ENCODE assay signal across 16 cellular contexts in genomic region chr20:62734336-62734735, GRCh38. TPM values are rescaled to one million over a fixed set of nuclear protein-coding genes. Genes with fewer than 3 reads are reported as not detected.
"Had no signal": no experiment of that assay in that cellular context is flagged by ENCODE, and none has a peak within 500 bp of the region (broad histone marks: within the 10 kb centered on the region; RNA-seq: fewer than 3 reads in every experiment).

No MANE protein-coding gene starts in this region.

- H3K27me3 ChIP-seq: body of pancreas had no signal

- H3K4me1 ChIP-seq: body of pancreas had no signal

- H3K9me3 Mint-ChIP-seq: activated naive CD4-positive, alpha-beta T cell treated with anti-CD3 and anti-CD28 coated beads, Interleukin-2, amount 50 U/mL, for 72 hours; central memory CD8-positive, alpha-beta T cell; naive thymus-derived CD4-positive, alpha-beta T cell; type B pancreatic cell; WTC11 had no signal

- H3K4me1 Mint-ChIP-seq: WTC11 had no signal

- H3K36me3 ChIP-seq: esophagus muscularis mucosa, suprapubic skin had no signal

- H3K4me3 Mint-ChIP-seq: central memory CD8-positive, alpha-beta T cell; naive thymus-derived CD4-positive, alpha-beta T cell; T-helper 17 cell; type B pancreatic cell; WTC11 had no signal

- H3K9me3 ChIP-seq: body of pancreas, esophagus muscularis mucosa, suprapubic skin had no signal

- H3K4me3 ChIP-seq: body of pancreas, coronary artery, esophagus muscularis mucosa, suprapubic skin had no signal

- H3K27ac Mint-ChIP-seq: activated naive CD4-positive, alpha-beta T cell treated with anti-CD3 and anti-CD28 coated beads, Interleukin-2, amount 50 U/mL, for 72 hours; naive thymus-derived CD4-positive, alpha-beta T cell; type B pancreatic cell; WTC11 had no signal

- ATAC-seq: activated naive CD4-positive, alpha-beta T cell treated with anti-CD3 and anti-CD28 coated beads, Interleukin-2, amount 50 U/mL, for 72 hours; body of pancreas; stimulated activated naive CD8-positive, alpha-beta T cell treated with anti-CD3 and anti-CD28 coated beads, Interleukin-15, Interleukin-2, amounts not matched to agents 100 U/mL and 50 U/mL, for 24 hours; T-helper 17 cell; WTC11 had no signal

- H3K27me3 Mint-ChIP-seq: central memory CD8-positive, alpha-beta T cell; T-helper 17 cell had no signal

- H3K27ac ChIP-seq: body of pancreas, coronary artery, esophagus muscularis mucosa, suprapubic skin had no signal

- DNase-seq: activated CD4-positive, alpha-beta T cell treated with anti-CD3 and anti-CD28 coated beads for 4 hours; mammary epithelial cell; naive thymus-derived CD4-positive, alpha-beta T cell; small intestine; stimulated activated CD4-positive, alpha-beta T cell treated with anti-CD3 and anti-CD28 coated beads, Interleukin-4, amount 100 ng/mL, for 4 hours; stimulated activated CD8-positive, alpha-beta memory T cell treated with anti-CD3 and anti-CD28 coated beads, Interleukin-4, amount 100 ng/mL, for 48 hours; stimulated activated naive CD8-positive, alpha-beta T cell treated with anti-CD3 and anti-CD28 coated beads, Interleukin-15, Interleukin-2, amounts not matched to agents 100 U/mL and 50 U/mL, for 24 hours had no signal

- H3K36me3 Mint-ChIP-seq: activated naive CD4-positive, alpha-beta T cell treated with anti-CD3 and anti-CD28 coated beads, Interleukin-2, amount 50 U/mL, for 72 hours; naive thymus-derived CD4-positive, alpha-beta T cell; type B pancreatic cell; WTC11 had no signal

RNA-seq across cellular contexts. Expression of gene NTSR1, which starts 25.7 kb away (rescaled TPM):
- total RNA-seq: activated naive CD4-positive, alpha-beta T cell treated with anti-CD3 and anti-CD28 coated beads, Interleukin-2, amount 50 U/mL, for 72 hours; body of pancreas had no signal
- polyA plus RNA-seq: naive thymus-derived CD4-positive, alpha-beta T cell had no signal
